ENCODE assay signal across 14 cellular contexts in genomic region chr7:36717596-36717995, GRCh38.
"Had no signal": no experiment of that assay in that cellular context is flagged by ENCODE, and none has a peak within 500 bp of the region (broad histone marks: within the 10 kb centered on the region; RNA-seq: fewer than 3 reads in every experiment).

No MANE protein-coding gene starts in this region.

- H3K27me3 Mint-ChIP-seq: activated CD8-positive, alpha-beta memory T cell treated with anti-CD3 and anti-CD28 coated beads, Interleukin-2, amount 10 ng/mL, durations not matched to agents 7 days and 5 days; activated T-cell treated with anti-CD3 and anti-CD28 coated beads, Interleukin-2, amount 50 U/mL, for 24 hours; naive B cell; stimulated activated naive CD8-positive, alpha-beta T cell treated with anti-CD3 and anti-CD28 coated beads, Interleukin-15, Interleukin-2, amounts not matched to agents 100 ng/mL and 50 ng/mL, for 24 hours had no signal

- H3K4me3 Mint-ChIP-seq: activated CD8-positive, alpha-beta memory T cell treated with anti-CD3 and anti-CD28 coated beads, Interleukin-2, amount 10 ng/mL, durations not matched to agents 7 days and 5 days; naive B cell; stimulated activated naive CD8-positive, alpha-beta T cell treated with anti-CD3 and anti-CD28 coated beads, Interleukin-15, Interleukin-2, amounts not matched to agents 100 ng/mL and 50 ng/mL, for 24 hours; T-helper 1 cell treated with Interleukin-12 subunit alpha and Interleukin-12 subunit beta and Interleukin-4 antibody, amounts not matched to agents 30 μg/mL and 1 μg/mL, for 36 hours had no signal

- ATAC-seq: activated CD8-positive, alpha-beta memory T cell treated with anti-CD3 and anti-CD28 coated beads, Interleukin-2, amount 10 ng/mL, durations not matched to agents 7 days and 5 days; heart right ventricle; psoas muscle; sciatic nerve had no signal

- H3K27ac Mint-ChIP-seq: activated CD8-positive, alpha-beta memory T cell treated with anti-CD3 and anti-CD28 coated beads, Interleukin-2, amount 10 ng/mL, durations not matched to agents 7 days and 5 days; activated T-cell treated with anti-CD3 and anti-CD28 coated beads, Interleukin-2, amount 50 U/mL, for 24 hours; stimulated activated naive CD8-positive, alpha-beta T cell treated with anti-CD3 and anti-CD28 coated beads, Interleukin-15, Interleukin-2, amounts not matched to agents 100 ng/mL and 50 ng/mL, for 24 hours; T-helper 1 cell treated with Interleukin-12 subunit alpha and Interleukin-12 subunit beta and Interleukin-4 antibody, amounts not matched to agents 30 μg/mL and 1 μg/mL, for 36 hours had no signal

- DNase-seq: activated CD8-positive, alpha-beta memory T cell treated with anti-CD3 and anti-CD28 coated beads, Interleukin-2, amount 10 ng/mL, durations not matched to agents 7 days and 5 days; activated gamma-delta T cell; activated T-cell treated with anti-CD3 and anti-CD28 coated beads, Interleukin-2, amount 50 U/mL, for 24 hours; effector CD4-positive, alpha-beta T cell; heart right ventricle; midbrain; naive B cell; occipital lobe; psoas muscle; SK-N-SH; stimulated activated CD4-positive, alpha-beta T cell treated with anti-CD3 and anti-CD28 coated beads, Interleukin-2, amount 100 ng/mL, for 48 hours had no signal
